Comparison of ENCODE assay signal across 8 cellular contexts in genomic region chr11:75339685-75340409, GRCh38. TPM values are rescaled to one million over a fixed set of nuclear protein-coding genes. Genes with fewer than 3 reads are reported as not detected.
DNase-seq lines count a peak whose midpoint lies in the region; ATAC-seq, FAIRE-seq and TF ChIP-seq lines count a peak whose summit lies in the region.

No MANE protein-coding gene starts in this region.

- H3K9me3 Mint-ChIP-seq in activated CD4-positive, alpha-beta T cell treated with anti-CD3 and anti-CD28 coated beads, Interleukin-2, amount 10 ng/mL, durations not matched to agents 7 days and 5 days, result no peaks in the 10 kb centered on the region
- H3K9me3 Mint-ChIP-seq in stimulated activated naive CD8-positive, alpha-beta T cell treated with anti-CD3 and anti-CD28 coated beads, Interleukin-15, amount 100 ng/mL, for 72 hours, result no peaks in the 10 kb centered on the region

- peak; percentile 15 for ATAC-seq in T-helper 17 cell
- peak; percentile 24 to 56 (median 35) for ATAC-seq in heart right ventricle
- peak; percentile 41 for ATAC-seq in stimulated activated naive CD8-positive, alpha-beta T cell treated with anti-CD3 and anti-CD28 coated beads, Interleukin-15, amount 100 ng/mL, for 72 hours

- no peak for DNase-seq in activated CD4-positive, alpha-beta T cell treated with anti-CD3 and anti-CD28 coated beads, Interleukin-2, amount 10 ng/mL, durations not matched to agents 7 days and 5 days
- DNase-seq in activated CD4-positive, alpha-beta T cell treated with anti-CD3 and anti-CD28 coated beads for 1 hour, result no peak
- DNase-seq in T-helper 17 cell, result no peak
- peak in 1 of 2 donors; percentile 44 for DNase-seq in heart right ventricle
- DNase-seq in stimulated activated naive CD8-positive, alpha-beta T cell treated with anti-CD3 and anti-CD28 coated beads, Interleukin-15, amount 100 ng/mL, for 72 hours, result no peak
- DNase-seq in GM03348 (ENCODE audit: low spot score), result no peak
- no peak for DNase-seq in RCC 7860 (ENCODE audit: low spot score)
- DNase-seq in epidermal melanocyte (ENCODE audit: insufficient read length, low spot score), result no peak

- no peak for FAIRE-seq in RCC 7860 (lab: Jason Lieb, UNC)

- peak overlapping the region in 2 of 10 donors; percentile 1 to 15 for H3K4me3 ChIP-seq in heart right ventricle

- no peaks in the 10 kb centered on the region for H3K27me3 ChIP-seq in heart right ventricle

- peak overlapping the region; percentile 91 for H3K27ac Mint-ChIP-seq in activated CD4-positive, alpha-beta T cell treated with anti-CD3 and anti-CD28 coated beads, Interleukin-2, amount 10 ng/mL, durations not matched to agents 7 days and 5 days
- peak overlapping the region; percentile 93 for H3K27ac Mint-ChIP-seq in T-helper 17 cell
- H3K27ac Mint-ChIP-seq in stimulated activated naive CD8-positive, alpha-beta T cell treated with anti-CD3 and anti-CD28 coated beads, Interleukin-15, amount 100 ng/mL, for 72 hours, result peak overlapping the region; percentile 94 to 97

- H3K36me3 ChIP-seq in heart right ventricle, result no peaks in the 10 kb centered on the region

- peaks cover 83% of the 10 kb centered on the region for H3K4me1 Mint-ChIP-seq in activated CD4-positive, alpha-beta T cell treated with anti-CD3 and anti-CD28 coated beads, Interleukin-2, amount 10 ng/mL, durations not matched to agents 7 days and 5 days
- peaks cover 72% of the 10 kb centered on the region for H3K4me1 Mint-ChIP-seq in T-helper 17 cell
- peaks cover 100% of the 10 kb centered on the region for H3K4me1 Mint-ChIP-seq in stimulated activated naive CD8-positive, alpha-beta T cell treated with anti-CD3 and anti-CD28 coated beads, Interleukin-15, amount 100 ng/mL, for 72 hours

- no peaks in the 10 kb centered on the region for H3K27me3 Mint-ChIP-seq in activated CD4-positive, alpha-beta T cell treated with anti-CD3 and anti-CD28 coated beads, Interleukin-2, amount 10 ng/mL, durations not matched to agents 7 days and 5 days
- no peaks in the 10 kb centered on the region for H3K27me3 Mint-ChIP-seq in T-helper 17 cell
- no peaks in the 10 kb centered on the region for H3K27me3 Mint-ChIP-seq in stimulated activated naive CD8-positive, alpha-beta T cell treated with anti-CD3 and anti-CD28 coated beads, Interleukin-15, amount 100 ng/mL, for 72 hours

- POLR2A ChIA-PET in activated CD4-positive, alpha-beta T cell treated with anti-CD3 and anti-CD28 coated beads, Interleukin-2, amount 10 ng/mL, durations not matched to agents 7 days and 5 days (lab: Charles Lee), result interaction anchor here (0.6 kb wide), 1 partner anchor 431 kb away, joined by 3 read pairs; no protein-coding TSS in a partner anchor

- peak overlapping the region in 9 of 10 donors; percentile 64 to 91 (median 76) for H3K27ac ChIP-seq in heart right ventricle

- no peaks in the 10 kb centered on the region for H3K9me3 ChIP-seq in T-helper 17 cell (ENCODE audit: control insufficient read depth, low read length, poor library complexity, severe bottlenecking)
- no peaks in the 10 kb centered on the region for H3K9me3 ChIP-seq in heart right ventricle

- peaks cover 4% of the 10 kb centered on the region for H3K36me3 Mint-ChIP-seq in activated CD4-positive, alpha-beta T cell treated with anti-CD3 and anti-CD28 coated beads, Interleukin-2, amount 10 ng/mL, durations not matched to agents 7 days and 5 days (ENCODE audit: low read depth)
- H3K36me3 Mint-ChIP-seq in T-helper 17 cell (ENCODE audit: low read depth), result no peaks in the 10 kb centered on the region

- CTCF ChIA-PET in activated CD4-positive, alpha-beta T cell treated with anti-CD3 and anti-CD28 coated beads, Interleukin-2, amount 10 ng/mL, durations not matched to agents 7 days and 5 days (lab: Charles Lee), result interaction anchor here (0.6 to 5.0 kb wide), 12 partner anchors 9 to 69 kb away, joined by 3 to 31 read pairs (median 6); partner anchors contain the start of gene ARRB1

- 36 to 45% methylated on average over 14 of the region's 14 CpGs for WGBS in heart right ventricle, 2 donors

- peaks cover 26 to 100% (median 94%) of the 10 kb centered on the region in 9 donors for H3K4me1 ChIP-seq in heart right ventricle

- intact Hi-C loops in heart right ventricle (cut with DNase I), result no loop called here

- TF ChIP-seq CTCF in heart right ventricle (IDR thresholded peaks at IDR 0.05), result peak in 1 of 9 donors; percentile 4

- peak overlapping the region; percentile 56 for H3K4me3 Mint-ChIP-seq in activated CD4-positive, alpha-beta T cell treated with anti-CD3 and anti-CD28 coated beads, Interleukin-2, amount 10 ng/mL, durations not matched to agents 7 days and 5 days
- H3K4me3 Mint-ChIP-seq in T-helper 17 cell, result peak overlapping the region; percentile 87
- peak overlapping the region; percentile 83 to 88 for H3K4me3 Mint-ChIP-seq in stimulated activated naive CD8-positive, alpha-beta T cell treated with anti-CD3 and anti-CD28 coated beads, Interleukin-15, amount 100 ng/mL, for 72 hours

RNA-seq across cellular contexts. Expression of gene ARRB1, which starts 11.6 kb away (rescaled TPM):
- 10 to 100 TPM; 24.3 to 29.5 TPM for total RNA-seq in activated CD4-positive, alpha-beta T cell treated with anti-CD3 and anti-CD28 coated beads, Interleukin-2, amount 10 ng/mL, durations not matched to agents 7 days and 5 days
- total RNA-seq in T-helper 17 cell (10 to 100 TPM; 26.3 to 39.6 TPM), heart right ventricle (10 to 100 TPM; 14.4 to 33.9 (median 21.7) TPM)
- polyA plus RNA-seq in heart right ventricle, result 1 to 10 TPM; 8.1 to 8.9 TPM

RNA-seq across cellular contexts. Expression of gene RPS3, which starts 59.5 kb away (rescaled TPM):
- 1,000 to 10,000 TPM; 2,943 to 3,099 TPM for total RNA-seq in activated CD4-positive, alpha-beta T cell treated with anti-CD3 and anti-CD28 coated beads, Interleukin-2, amount 10 ng/mL, durations not matched to agents 7 days and 5 days
- 1,000 to 10,000 TPM; 4,448 to 4,546 TPM for total RNA-seq in T-helper 17 cell
- total RNA-seq in heart right ventricle, result 1,000 to 10,000 TPM in 2 of 10 donors, 100 to 1,000 TPM in 8; 803 to 1,301 (median 939) TPM
- polyA plus RNA-seq in heart right ventricle, result 1,000 to 10,000 TPM in 1 of 2 donors, 100 to 1,000 TPM in 1; 698 to 1,945 TPM
